ENCODE assay signal across 8 cellular contexts in genomic region chr15:29268706-29269484, GRCh38. TPM values are rescaled to one million over a fixed set of nuclear protein-coding genes. Genes with fewer than 3 reads are reported as not detected.
DNase-seq lines count a peak whose midpoint lies in the region; ATAC-seq and TF ChIP-seq lines count a peak whose summit lies in the region.

No MANE protein-coding gene starts in this region.

- H3K4me3 Mint-ChIP-seq in naive B cell = peak overlapping the region; percentile 84 to 99 (median 94)

- H3K9me3 Mint-ChIP-seq in naive B cell = no peaks in the 10 kb centered on the region

- ATAC-seq in GM18505 (IDR thresholded peaks at IDR 0.05; ENCODE audit: unreplicated experiment) (peak; percentile 31), HG02610 (IDR thresholded peaks at IDR 0.05; ENCODE audit: unreplicated experiment) (peak; percentile 18), naive B cell (ENCODE audit: low read depth in 2 of 2) (peak; percentile 18 to 25)
- peak; percentile 41 for ATAC-seq in stimulated activated naive CD8-positive, alpha-beta T cell treated with anti-CD3 and anti-CD28 coated beads, Interleukin-15, Interleukin-2, amounts not matched to agents 100 U/mL and 50 U/mL, for 24 hours

- H3K4me3 ChIP-seq in esophagus (ENCODE audit: low read depth in 1 of 2, low read length in 2 of 2) = peak overlapping the region; percentile 77 to 88

- 5 to 8% methylated on average over 34 to 35 of the region's 35 CpGs for WGBS in esophagus, 2 donors

- peak overlapping the region; percentile 96 to 99 (median 99) for H3K27ac Mint-ChIP-seq in naive B cell

- H3K36me3 Mint-ChIP-seq in naive B cell = no peaks in the 10 kb centered on the region

- peak; percentile 7 for DNase-seq in NCI-H2227 treated with DMSO at 0.1 percent for 48 hours (lab: John Stamatoyannopoulos, UW)
- DNase-seq in activated T-cell treated with anti-CD3 and anti-CD28 coated beads for 4 hours = peak; percentile 18
- DNase-seq in naive B cell = no peak
- DNase-seq in stimulated activated naive CD8-positive, alpha-beta T cell treated with anti-CD3 and anti-CD28 coated beads, Interleukin-15, Interleukin-2, amounts not matched to agents 100 U/mL and 50 U/mL, for 24 hours = peak; percentile 51
- no peak for DNase-seq in NCI-H146 treated with DMSO at 0.1 percent for 48 hours (lab: John Stamatoyannopoulos, UW; ENCODE audit: unreplicated experiment)

- H3K27ac ChIP-seq in esophagus (ENCODE audit: low read depth in 2 of 2, low read length in 1 of 2) = peak overlapping the region; percentile 93 to 96

- no peaks in the 10 kb centered on the region for H3K27me3 Mint-ChIP-seq in naive B cell

- H3K36me3 ChIP-seq in esophagus (ENCODE audit: control insufficient read depth in 2 of 2, insufficient read depth in 2 of 2, low read length in 1 of 2) = no peaks in the 10 kb centered on the region

- TF ChIP-seq POLR2A in GM18505 (IDR thresholded peaks at IDR 0.05; ENCODE audit: borderline replicate concordance, extremely low read depth, insufficient read depth, insufficient read length) = no peak

- peaks cover 32 to 47% (median 43%) of the 10 kb centered on the region in 3 donors for H3K4me1 Mint-ChIP-seq in naive B cell

- no peaks in the 10 kb centered on the region for H3K9me3 ChIP-seq in esophagus (ENCODE audit: control insufficient read depth in 2 of 2, insufficient read depth in 1 of 2, low read depth in 1 of 2, low read length in 1 of 2)

- H3K4me1 ChIP-seq in esophagus (ENCODE audit: control insufficient read depth in 2 of 2, insufficient read depth in 2 of 2, low read length in 1 of 2) = peaks cover 0 to 4% of the 10 kb centered on the region in 2 donors

- no peaks in the 10 kb centered on the region for H3K27me3 ChIP-seq in esophagus (ENCODE audit: control insufficient read depth in 1 of 2, insufficient read depth in 2 of 2, low read length in 2 of 2)

RNA-seq across cellular contexts. Expression of gene NSMCE3, which starts 0.7 kb away (rescaled TPM):
- 1 to 10 TPM; 3.0 to 3.4 TPM for polyA plus RNA-seq in esophagus
- polyA plus RNA-seq in naive B cell (ENCODE audit: low read depth in 6 of 6) = 10 to 100 TPM; 33.7 to 43.3 (median 40.4) TPM

Comparison
In these comparisons a context has a peak if more than half of its experiments do, and no peak if none do; other contexts are left out.
1. DNase-seq: peak in NCI-H2227 treated with DMSO at 0.1 percent for 48 hours (single experiment), activated T-cell treated with anti-CD3 and anti-CD28 coated beads for 4 hours (single experiment) and stimulated activated naive CD8-positive, alpha-beta T cell treated with anti-CD3 and anti-CD28 coated beads, Interleukin-15, Interleukin-2, amounts not matched to agents 100 U/mL and 50 U/mL, for 24 hours (single experiment); none in naive B cell (single experiment) and NCI-H146 treated with DMSO at 0.1 percent for 48 hours (single experiment).
2. RNA of gene NSMCE3, which starts 0.7 kb away (polyA plus RNA-seq): 33.7 to 43.3 TPM in naive B cell; 3.0 to 3.4 TPM in esophagus; every median in the first group is over 4 times any median in the second.
3. Peak in every context shown above with its lines, with median percentiles within 50 percentile points of each other: ATAC-seq.